In genomic region chr4:42401171-42401570, GRCh38 we compare ENCODE assay signal across 16 cellular contexts. TPM values are rescaled to one million over a fixed set of nuclear protein-coding genes. Genes with fewer than 3 reads are reported as not detected.
DNase-seq lines count a peak whose midpoint lies in the region; ATAC-seq and TF ChIP-seq lines count a peak whose summit lies in the region.
"Had no signal": no experiment of that assay in that cellular context is flagged by ENCODE, and none has a peak within 500 bp of the region (broad histone marks: within the 10 kb centered on the region; RNA-seq: fewer than 3 reads in every experiment).

No MANE protein-coding gene starts in this region.

- peaks cover 45% of the 10 kb centered on the region for H3K79me2 ChIP-seq in PC-3 (ENCODE audit: low read length)

- peak overlapping the region; percentile 91; the same call in 1 of the 2 replicates for H3K4me2 ChIP-seq in PC-3 (ENCODE audit: low read length)

- DNase-seq in GM10266 (ENCODE audit: extremely low spot score) (no peak), PC-3 (peak; percentile 53), fibroblast of pulmonary artery (ENCODE audit: low read depth) (no peak), NCI-H2196 (lab: John Stamatoyannopoulos, UW; ENCODE audit: unreplicated experiment) (no peak), CD1c-positive myeloid dendritic cell (ENCODE audit: extremely low spot score) (no peak)
- no peak for DNase-seq in activated CD4-positive, alpha-beta T cell treated with anti-CD3 and anti-CD28 coated beads for 48 hours
- DNase-seq in activated effector memory CD4-positive, alpha-beta T cell treated with Interleukin-2 at 50 U/mL for 16 hours = no peak
- DNase-seq: activated B cell treated with CpG ODN at 0.5 μM for 24 hours, adrenal gland, AML-193, HFFc6, KG1, NCI-H187 treated with DMSO at 0.1 percent for 48 hours had no signal

- H3K27me3 ChIP-seq in PC-3 (ENCODE audit: low read length) = no peaks in the 10 kb centered on the region

- H2AFZ ChIP-seq in PC-3 (ENCODE audit: low read length) = no peak overlapping the region

- ATAC-seq in PC-3 = no peak
- ATAC-seq: right cardiac atrium had no signal

- H3K27ac ChIP-seq in 22Rv1 = no peak overlapping the region
- H3K27ac ChIP-seq in PC-3 (ENCODE audit: low read length) = no peak overlapping the region
- H3K27ac ChIP-seq: adrenal gland, SK-N-MC had no signal

- H3K36me3 ChIP-seq in PC-3 (ENCODE audit: low read depth, low read length) = no peaks in the 10 kb centered on the region
- H3K36me3 ChIP-seq: adrenal gland had no signal

- H3K4me1 ChIP-seq in PC-3 (ENCODE audit: insufficient read depth, low read length) = peaks cover 11% of the 10 kb centered on the region; the same call in 1 of the 2 replicates

- no TSS peak for BruUV-seq in PC-3 (replicated peaks; lab: Mats Ljungman, UMichigan)

- no peaks in the 10 kb centered on the region for H3K9me3 ChIP-seq in PC-3 (ENCODE audit: low read length)
- H3K9me3 ChIP-seq: adrenal gland had no signal

- no peaks in the 10 kb centered on the region for H3F3A ChIP-seq in PC-3 (ENCODE audit: low read length, unreplicated experiment)

- no peaks in the 10 kb centered on the region for H3K9me2 ChIP-seq in PC-3 (replicated peaks; ENCODE audit: low read length)

- CTCF ChIA-PET in PC-3 (lab: Charles Lee) = interaction anchor here (1.2 kb wide), 2 partner anchors 30 to 119 kb away, joined by 5 read pairs; no protein-coding TSS in a partner anchor

- POLR2A ChIA-PET in PC-3 (lab: Charles Lee; ENCODE audit: unreplicated experiment) = interaction anchor here (0.7 kb wide), 2 partner anchors 29 to 181 kb away, joined by 3 to 5 read pairs; no protein-coding TSS in a partner anchor

- H3K4me3 ChIP-seq in PC-3 (ENCODE audit: low read length) (no peak overlapping the region; the same call in 1 of the 2 replicates), fibroblast of pulmonary artery (replicated peaks; ENCODE audit: low read depth, low read length) (no peak overlapping the region)
- H3K4me3 ChIP-seq: adrenal gland had no signal

- TF ChIP-seq CTCF in 22Rv1 (IDR thresholded peaks at IDR 0.05) (peak; percentile 30), GM10266 (IDR thresholded peaks at IDR 0.05; ENCODE audit: control insufficient read depth, insufficient read depth, low read depth, missing control alignments) (peak; percentile 28), PC-3 (conservative IDR thresholded peaks at IDR 0.05; ENCODE audit: low read depth, low read length) (peak; percentile 55), fibroblast of pulmonary artery (IDR thresholded peaks at IDR 0.05; ENCODE audit: low read length, missing control alignments) (peak; percentile 14)

- H4K20me1 ChIP-seq in PC-3 (ENCODE audit: low read length) = no peaks in the 10 kb centered on the region

- no peak overlapping the region for H3K9ac ChIP-seq in PC-3 (ENCODE audit: low read length)

- intact Hi-C loops in PC-3 (cut with micrococcal nuclease) = loop anchor here (1.0 to 2.0 kb wide), 2 partner anchors 118 to 119 kb away; no protein-coding TSS in a partner anchor

RNA-seq across cellular contexts. Expression of gene SHISA3, which starts 3.9 kb away (rescaled TPM):
- 29.5 and 33.5 TPM in 2 replicates for total RNA-seq in PC-3 (2014; rRNA removed)
- total RNA-seq: activated B cell treated with CpG ODN at 0.5 μM for 24 hours, HFFc6 had no signal
